Comparison of ENCODE assay signal across 10 cellular contexts in genomic region chr3:52014613-52015012, GRCh38. TPM values are rescaled to one million over a fixed set of nuclear protein-coding genes. Genes with fewer than 3 reads are reported as not detected.
DNase-seq lines count a peak whose midpoint lies in the region; ATAC-seq and TF ChIP-seq lines count a peak whose summit lies in the region.
"Had no signal": no experiment of that assay in that cellular context is flagged by ENCODE, and none has a peak within 500 bp of the region (broad histone marks: within the 10 kb centered on the region; RNA-seq: fewer than 3 reads in every experiment).

No MANE protein-coding gene starts in this region.

- CTCF ChIA-PET in PC-3 (lab: Charles Lee) = no interaction called here

- no peak overlapping the region for H3K4me3 ChIP-seq in PC-3 (ENCODE audit: low read length)
- no peak overlapping the region for H3K4me3 ChIP-seq in epithelial cell of proximal tubule (ENCODE audit: low read depth, low read length)

- DNase-seq in SHP77 (lab: John Stamatoyannopoulos, UW) (peak; percentile 24 to 27), SHP77 treated with DMSO at 0.1 percent for 48 hours (lab: John Stamatoyannopoulos, UW) (no peak), PC-3 (peak; percentile 29), epithelial cell of proximal tubule (ENCODE audit: low read depth) (no peak), substantia nigra (lab: John Stamatoyannopoulos, UW) (peak in 2 of 49 donors; percentile 17 to 18), KG1 (lab: John Stamatoyannopoulos, UW) (no peak), HK-2 (ENCODE audit: unreplicated experiment) (no peak)
- DNase-seq: activated T-cell treated with anti-CD3 and anti-CD28 coated beads, Interleukin-2, amount 50 U/mL, for 48 hours; NCI-H1105 had no signal

- POLR2A ChIA-PET in PC-3 (lab: Charles Lee; ENCODE audit: unreplicated experiment) = no interaction called here

- TF ChIP-seq CTCF in PC-3 (conservative IDR thresholded peaks at IDR 0.05; ENCODE audit: low read depth, low read length) (peak; percentile 54), epithelial cell of proximal tubule (conservative IDR thresholded peaks at IDR 0.05; ENCODE audit: low read depth, low read length) (peak; percentile 34)

- no peaks in the 10 kb centered on the region for H3K79me2 ChIP-seq in PC-3 (ENCODE audit: low read length)

- H3K36me3 ChIP-seq in PC-3 (ENCODE audit: low read depth, low read length) = no peaks in the 10 kb centered on the region

- H3K9me2 ChIP-seq in PC-3 (replicated peaks; ENCODE audit: low read length) = no peaks in the 10 kb centered on the region

- H3K4me1 ChIP-seq in PC-3 (ENCODE audit: insufficient read depth, low read length) = no peaks in the 10 kb centered on the region

- no peaks in the 10 kb centered on the region for H3K9me3 ChIP-seq in PC-3 (ENCODE audit: low read length)

- H3K27ac ChIP-seq in PC-3 (ENCODE audit: low read length) (no peak overlapping the region), substantia nigra (ENCODE audit: low read depth, low read length, poor library complexity, severe bottlenecking) (peak overlapping the region; percentile 1)

- H3K4me2 ChIP-seq in PC-3 (ENCODE audit: low read length) = no peak overlapping the region

- intact Hi-C loops in PC-3 (cut with micrococcal nuclease) = no loop called here

- ATAC-seq in PC-3 = peak; percentile 51
- ATAC-seq in HG03354 (IDR thresholded peaks at IDR 0.05; ENCODE audit: poor library complexity, severe bottlenecking, unreplicated experiment) = no peak

- no peaks in the 10 kb centered on the region for H3F3A ChIP-seq in PC-3 (ENCODE audit: low read length, unreplicated experiment)

- no peak overlapping the region for H2AFZ ChIP-seq in PC-3 (ENCODE audit: low read length)

- H3K9ac ChIP-seq in PC-3 (ENCODE audit: low read length) = no peak overlapping the region

- no peaks in the 10 kb centered on the region for H3K27me3 ChIP-seq in PC-3 (ENCODE audit: low read length)

- no TSS peak for BruUV-seq in PC-3 (replicated peaks; lab: Mats Ljungman, UMichigan)

- no peaks in the 10 kb centered on the region for H4K20me1 ChIP-seq in PC-3 (ENCODE audit: low read length)

RNA-seq across cellular contexts. Expression of gene RPL29, which starts 18.9 kb away (rescaled TPM):
- total RNA-seq in PC-3 (2014; rRNA removed) (1,539 and 1,807 TPM in 2 replicates), epithelial cell of proximal tubule (1,795 and 2,087 TPM in 2 replicates)

RNA-seq across cellular contexts. Expression of gene ACY1, which starts 31.3 kb away (rescaled TPM):
- 71.3 and 113 TPM in 2 replicates for total RNA-seq in PC-3 (2014; rRNA removed)
- total RNA-seq in epithelial cell of proximal tubule = 85.7 and 95.8 TPM in 2 replicates

RNA-seq across cellular contexts. Expression of gene ABHD14A, which starts 39.7 kb away (rescaled TPM):
- total RNA-seq in PC-3 (2014; rRNA removed) (22.1 and 23.4 TPM in 2 replicates), epithelial cell of proximal tubule (13.8 and 18.9 TPM in 2 replicates)

RNA-seq across cellular contexts. Expression of gene ABHD14B, which starts 40.8 kb away (rescaled TPM):
- total RNA-seq in PC-3 (2014; rRNA removed) (49.6 and 53.8 TPM in 2 replicates), epithelial cell of proximal tubule (29.1 and 39.1 TPM in 2 replicates)

RNA-seq across cellular contexts. Expression of gene DUSP7, which starts 41.8 kb away (rescaled TPM):
- 40.9 and 51.1 TPM in 2 replicates for total RNA-seq in PC-3 (2014; rRNA removed)
- 23.7 and 25.9 TPM in 2 replicates for total RNA-seq in epithelial cell of proximal tubule

Comparison
In these comparisons a context has a peak if more than half of its experiments do, and no peak if none do; other contexts are left out.
1. DNase-seq: peak in SHP77 (2 of 2) and PC-3 (single experiment); none in SHP77 treated with DMSO at 0.1 percent for 48 hours (single experiment), epithelial cell of proximal tubule (single experiment), KG1 (single experiment) and HK-2 (single experiment).